8 cellular contexts compared by ENCODE assay signal in the genomic region with DNA sequence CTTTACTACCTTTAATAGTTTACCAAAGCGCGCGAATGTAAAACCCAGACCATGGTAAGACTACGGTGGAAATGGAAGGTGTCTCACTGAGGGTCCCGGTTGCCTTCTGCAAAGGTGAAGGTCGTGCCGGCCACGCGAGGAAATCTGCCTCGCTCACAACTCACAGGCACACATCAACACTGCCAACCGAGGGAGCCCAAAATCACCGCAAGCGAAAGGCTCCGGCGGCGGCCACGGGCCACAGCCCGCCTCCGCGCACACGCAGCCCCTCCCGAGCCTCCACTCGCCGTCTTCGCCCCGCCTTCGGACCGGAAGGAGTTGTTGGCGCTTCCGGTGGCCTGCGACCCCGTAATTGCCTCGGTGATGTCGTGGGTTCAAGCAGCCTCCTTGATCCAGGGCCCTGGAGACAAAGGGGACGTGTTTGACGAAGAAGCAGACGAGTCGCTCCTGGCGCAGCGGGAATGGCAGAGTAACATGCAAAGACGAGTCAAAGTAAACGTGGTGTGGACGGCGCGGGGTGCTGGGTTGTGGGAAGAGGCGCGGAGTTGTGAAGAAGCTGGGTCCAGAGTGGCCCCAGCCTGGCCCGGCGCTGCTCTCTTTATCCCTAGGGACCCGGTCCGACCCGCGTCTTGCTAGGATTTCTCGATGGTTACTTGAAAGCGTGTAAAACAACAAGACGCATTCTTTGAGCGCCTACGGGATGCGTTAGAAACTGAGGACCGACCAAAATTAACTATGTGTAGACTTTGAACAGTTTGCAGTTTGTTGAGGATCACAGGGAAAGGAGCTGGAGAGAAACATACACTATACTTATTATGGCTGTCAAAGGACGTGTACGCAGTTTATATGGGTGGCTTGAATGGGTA. TPM values are rescaled to one million over a fixed set of nuclear protein-coding genes. Genes with fewer than 3 reads are reported as not detected.
DNase-seq lines count a peak whose midpoint lies in the region; ATAC-seq and TF ChIP-seq lines count a peak whose summit lies in the region.

A gene with protein sequence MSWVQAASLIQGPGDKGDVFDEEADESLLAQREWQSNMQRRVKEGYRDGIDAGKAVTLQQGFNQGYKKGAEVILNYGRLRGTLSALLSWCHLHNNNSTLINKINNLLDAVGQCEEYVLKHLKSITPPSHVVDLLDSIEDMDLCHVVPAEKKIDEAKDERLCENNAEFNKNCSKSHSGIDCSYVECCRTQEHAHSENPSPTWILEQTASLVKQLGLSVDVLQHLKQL (plus strand): TSS at position 349 of the 866 bp plus-strand sequence. CDS start 15 bp downstream, at position 364.

- peak within 1 kb of the TSS; percentile 97 for H3K27ac ChIP-seq in Panc1 (ENCODE audit: low read length)
- peak within 1 kb of the TSS; percentile 78 to 87 (median 85) for H3K27ac ChIP-seq in esophagus squamous epithelium

- in situ Hi-C loops in KBM-7 (cut with MboI; ENCODE audit: low pct_unique_long_range_greater_than_20kb, low sequenced_read_pairs): no loop called here
- in situ Hi-C loops in Panc1 (cut with HindIII; ENCODE audit: low pct_unique_long_range_greater_than_20kb, low sequenced_read_pairs): no loop called here

- peak within 1 kb of the TSS; percentile 98 for H3K27ac Mint-ChIP-seq in activated T-cell treated with anti-CD3 and anti-CD28 coated beads, Interleukin-2, amount 50 U/mL, for 72 hours

- TF ChIP-seq CTCF in Panc1 (IDR thresholded peaks at IDR 0.05) (no peak), esophagus squamous epithelium (IDR thresholded peaks at IDR 0.05) (no peak)

- 1% methylated on average over 28 to 37 of the region's 62 CpGs for WGBS in esophagus squamous epithelium, 2 donors

- POLR2A ChIA-PET in Panc1 (lab: Charles Lee): no interaction called here

- no peaks in the 10 kb centered on the region for H3K9me3 ChIP-seq in Panc1 (ENCODE audit: control insufficient read depth, insufficient read depth, low read depth, low read length)
- no peaks in the 10 kb centered on the region for H3K9me3 ChIP-seq in esophagus squamous epithelium

- no peaks in the 10 kb centered on the region for H3K9me3 Mint-ChIP-seq in activated T-cell treated with anti-CD3 and anti-CD28 coated beads, Interleukin-2, amount 50 U/mL, for 72 hours

- peak within 1 kb of the TSS; percentile 94 to 96 for H3K4me3 Mint-ChIP-seq in activated T-cell treated with anti-CD3 and anti-CD28 coated beads, Interleukin-2, amount 50 U/mL, for 72 hours

- H3K27me3 ChIP-seq in Panc1 (ENCODE audit: control insufficient read depth, insufficient read depth, low read length) (no peaks in the 10 kb centered on the region), esophagus squamous epithelium (no peaks in the 10 kb centered on the region)

- TF ChIP-seq POLR2A in esophagus squamous epithelium (IDR thresholded peaks at IDR 0.05): peak in 2 of 4 donors; percentile 42 to 57

- DNase-seq in DMS53 treated with DMSO at 0.1 percent for 48 hours (lab: John Stamatoyannopoulos, UW; ENCODE audit: unreplicated experiment) (peak; percentile 51), KBM-7 (peak; percentile 90), Panc1 (ENCODE audit: low read depth, low spot score) (no peak), esophagus squamous epithelium (lab: John Stamatoyannopoulos, UW) (peak; percentile 5), myocyte (ENCODE audit: low read depth) (peak; percentile 89)
- peak; percentile 89 to 90 for DNase-seq in activated T-cell treated with anti-CD3 and anti-CD28 coated beads, Interleukin-2, amount 50 U/mL, for 72 hours
- DNase-seq in stimulated activated CD8-positive, alpha-beta memory T cell treated with anti-CD3 and anti-CD28 coated beads, Interleukin-7, amount 100 ng/mL, for 48 hours (ENCODE audit: extremely low read depth in 1 of 2, low read depth in 1 of 2): peak; percentile 69 to 75

- intact Hi-C loops in Panc1 (cut with micrococcal nuclease; ENCODE audit: unreplicated experiment) (no loop called here), esophagus squamous epithelium (cut with DNase I) (no loop called here)

- peaks cover 29% of the 10 kb centered on the region for H3K4me1 Mint-ChIP-seq in activated T-cell treated with anti-CD3 and anti-CD28 coated beads, Interleukin-2, amount 50 U/mL, for 72 hours (ENCODE audit: low read depth)

- no peaks in the 10 kb centered on the region for H3K27me3 Mint-ChIP-seq in activated T-cell treated with anti-CD3 and anti-CD28 coated beads, Interleukin-2, amount 50 U/mL, for 72 hours (ENCODE audit: low read depth)

- H3K4me3 ChIP-seq in Panc1 (ENCODE audit: low read depth in 2 of 2, low read length in 2 of 2) (peak within 1 kb of the TSS; percentile 80 to 94), esophagus squamous epithelium (peak within 1 kb of the TSS; percentile 66 to 89 (median 78))

- H3K36me3 Mint-ChIP-seq in activated T-cell treated with anti-CD3 and anti-CD28 coated beads, Interleukin-2, amount 50 U/mL, for 72 hours (ENCODE audit: insufficient read depth in 2 of 2): peaks cover 2% of the 10 kb centered on the region in 2 donors

- ATAC-seq in GM21723 (IDR thresholded peaks at IDR 0.05; ENCODE audit: unreplicated experiment): peak; percentile 100
- peak; percentile 100 for ATAC-seq in Panc1
- ATAC-seq in activated T-cell treated with anti-CD3 and anti-CD28 coated beads, Interleukin-2, amount 50 U/mL, for 72 hours (replicated peaks in 1 of 2): peak; percentile 97 to 98

- H3K36me3 ChIP-seq in Panc1 (ENCODE audit: control insufficient read depth, insufficient read depth, low read length): peaks cover 7% of the 10 kb centered on the region
- H3K36me3 ChIP-seq in esophagus squamous epithelium: peaks cover 0 to 15% (median 0%) of the 10 kb centered on the region in 3 donors

- TSS peak; percentile 78 for BruUV-seq in Panc1 (replicated peaks; lab: Mats Ljungman, UMichigan)

- CTCF ChIA-PET in Panc1 (lab: Charles Lee): no interaction called here

- peaks cover 10% of the 10 kb centered on the region for H3K4me1 ChIP-seq in Panc1 (ENCODE audit: control insufficient read depth, insufficient read depth, low read length)
- H3K4me1 ChIP-seq in esophagus squamous epithelium: peaks cover 0 to 22% (median 10%) of the 10 kb centered on the region in 3 donors

RNA-seq across cellular contexts. Expression of the gene that starts here (rescaled TPM):
- 20.1 TPM for total RNA-seq in Panc1 (2021; ENCODE audit: unreplicated experiment)
- 17.9 TPM for polyA plus RNA-seq in Panc1 (2012; ENCODE audit: insufficient read length)
- total RNA-seq in activated T-cell treated with anti-CD3 and anti-CD28 coated beads, Interleukin-2, amount 50 U/mL, for 72 hours: 10 to 100 TPM; 12.4 to 12.8 TPM
- total RNA-seq in esophagus squamous epithelium: 10 to 100 TPM in 3 of 4 donors, 1 to 10 TPM in 1; 3.6 to 23.1 (median 14.6) TPM
- 30.6 and 31.3 TPM in 2 replicates for total RNA-seq in myocyte
- polyA plus RNA-seq in myocyte (2012): 24.0 TPM
